ENCODE assay signal across 10 cellular contexts in genomic region chr11:2380396-2380795, GRCh38. TPM values are rescaled to one million over a fixed set of nuclear protein-coding genes. Genes with fewer than 3 reads are reported as not detected.
DNase-seq lines count a peak whose midpoint lies in the region; ATAC-seq, FAIRE-seq and TF ChIP-seq lines count a peak whose summit lies in the region.
"Had no signal": no experiment of that assay in that cellular context is flagged by ENCODE, and none has a peak within 500 bp of the region (broad histone marks: within the 10 kb centered on the region; RNA-seq: fewer than 3 reads in every experiment).

No MANE protein-coding gene starts in this region.

- TF ChIP-seq RAD21 in K562 (CRISPR knock-in tag; conservative IDR thresholded peaks at IDR 0.05 in 1 of 2, IDR thresholded peaks at IDR 0.05 in 1 of 2) = no peak

- POLR2A ChIA-PET in K562 (lab: Yijun Ruan, JAX) = no interaction called here

- TF ChIP-seq POLR2A in K562 (conservative IDR thresholded peaks at IDR 0.05) = no peak
- TF ChIP-seq POLR2A in thyroid gland (IDR thresholded peaks at IDR 0.05) = no peak

- H3K36me3 ChIP-seq in K562 (ENCODE audit: control insufficient read depth, insufficient read depth, low read length) = peaks cover 30% of the 10 kb centered on the region; the same call in 2 of the 3 replicates
- H3K36me3 ChIP-seq in thyroid gland = no peaks in the 10 kb centered on the region

- H3K9me3 ChIP-seq in K562 (replicated peaks; ENCODE audit: control insufficient read depth, insufficient read depth, low read depth, low read length) (no peaks in the 10 kb centered on the region), thyroid gland (no peaks in the 10 kb centered on the region)

- H3K79me2 ChIP-seq in K562 (ENCODE audit: control insufficient read depth, insufficient read depth, low read length) = peaks cover 71% of the 10 kb centered on the region

- TF ChIP-seq CTCF in K562 (IDR thresholded peaks at IDR 0.05 in 2 of 3, conservative IDR thresholded peaks at IDR 0.05 in 1 of 3; ENCODE audit: insufficient read depth in 2 of 3, low read depth in 1 of 3, low read length in 3 of 3) (no peak), thyroid gland (IDR thresholded peaks at IDR 0.05) (no peak)

- no peaks in the 10 kb centered on the region for H3K27me3 ChIP-seq in K562 (ENCODE audit: control insufficient read depth in 2 of 2, insufficient read depth in 2 of 2, low read length in 2 of 2)
- no peaks in the 10 kb centered on the region for H3K27me3 ChIP-seq in thyroid gland

- peaks cover 59% of the 10 kb centered on the region for H3K4me1 Mint-ChIP-seq in activated T-cell treated with anti-CD3 and anti-CD28 coated beads, Interleukin-2, amount 50 U/mL, for 4 hours (ENCODE audit: low read depth)
- H3K4me1 Mint-ChIP-seq in memory B cell = peaks cover 51% of the 10 kb centered on the region

- H3K27ac Mint-ChIP-seq in memory B cell = peak overlapping the region; percentile 82

- TF ChIP-seq EP300 in K562 (IDR thresholded peaks at IDR 0.05; ENCODE audit: low read length) = no peak

- peaks cover 20 to 80% of the 10 kb centered on the region in 2 experiments; a peak in 4 of 5 replicates for H3K4me1 ChIP-seq in K562 (replicated peaks in 1 of 2; ENCODE audit: control insufficient read depth in 2 of 2, insufficient read depth in 2 of 2, low read length in 2 of 2)
- peaks cover 59 to 73% of the 10 kb centered on the region in 2 donors for H3K4me1 ChIP-seq in thyroid gland

- H3K36me3 Mint-ChIP-seq in activated T-cell treated with anti-CD3 and anti-CD28 coated beads, Interleukin-2, amount 50 U/mL, for 4 hours (ENCODE audit: insufficient read depth) = no peaks in the 10 kb centered on the region
- no peaks in the 10 kb centered on the region for H3K36me3 Mint-ChIP-seq in memory B cell

- no peak for ATAC-seq in activated T-cell treated with anti-CD3 and anti-CD28 coated beads, Interleukin-2, amount 50 U/mL, for 4 hours
- ATAC-seq in K562 = no peak
- no peak for ATAC-seq in memory B cell (ENCODE audit: low read depth)
- no peak for ATAC-seq in HG03175 (IDR thresholded peaks at IDR 0.05; ENCODE audit: unreplicated experiment)

- intact Hi-C loops in K562 (cut with micrococcal nuclease) = no loop called here
- intact Hi-C loops in thyroid gland (cut with DNase I) = no loop called here

- H3K4me3 Mint-ChIP-seq in activated T-cell treated with anti-CD3 and anti-CD28 coated beads, Interleukin-2, amount 50 U/mL, for 4 hours = peak overlapping the region; percentile 61
- peak overlapping the region; percentile 86 for H3K4me3 Mint-ChIP-seq in memory B cell

- WGBS in K562 (ENCODE audit: insufficient coverage, low coverage, missing lambda C conversion rate) = 87% methylated on average over 9 of the region's 13 CpGs
- WGBS in thyroid gland, 2 donors = 65 to 76% methylated on average over 5 to 13 of the region's 13 CpGs

- FAIRE-seq in K562 (lab: Jason Lieb, UNC) = no peak
- FAIRE-seq: colon had no signal

- no peak overlapping the region for H3K27ac ChIP-seq in K562 (ENCODE audit: extremely low read depth, low read depth, low read length)
- H3K27ac ChIP-seq in thyroid gland = peak overlapping the region; percentile 58 to 97 (median 90)

- H3K4me2 ChIP-seq in K562 (ENCODE audit: insufficient read depth, low read length) = no peak overlapping the region

- H3K9ac ChIP-seq in K562 (ENCODE audit: insufficient read depth in 1 of 2, low read depth in 2 of 2, low read length in 2 of 2) = no peak overlapping the region

- no peak for DNase-seq in activated T-cell treated with anti-CD3 and anti-CD28 coated beads, Interleukin-2, amount 50 U/mL, for 4 hours
- DNase-seq in activated T-cell treated with anti-CD3 and anti-CD28 coated beads, Interleukin-2, amount 50 U/mL, for 1 hour = no peak
- DNase-seq in K562 (ENCODE audit: extremely low read depth in 1 of 4, low spot score in 3 of 4) = no peak
- no peak for DNase-seq in memory B cell (ENCODE audit: low spot score in 2 of 2)
- DNase-seq in thyroid gland = no peak
- DNase-seq in anterior cingulate cortex (lab: John Stamatoyannopoulos, UW) = no peak
- no peak for DNase-seq in AML-193 (lab: John Stamatoyannopoulos, UW)
- DNase-seq: NCI-H1694 treated with DMSO at 0.1 percent for 48 hours had no signal

- in situ Hi-C loops in K562 (cut with MboI) = no loop called here

- peaks cover 27% of the 10 kb centered on the region for H3K9me1 ChIP-seq in K562 (ENCODE audit: control insufficient read depth, insufficient read depth, low read length)

- no peaks in the 10 kb centered on the region for H3K27me3 Mint-ChIP-seq in activated T-cell treated with anti-CD3 and anti-CD28 coated beads, Interleukin-2, amount 50 U/mL, for 4 hours (ENCODE audit: low read depth)
- no peaks in the 10 kb centered on the region for H3K27me3 Mint-ChIP-seq in memory B cell

- H2AFZ ChIP-seq in K562 (ENCODE audit: low read depth, low read length) = no peak overlapping the region

- BruUV-seq in K562 (replicated peaks; lab: Mats Ljungman, UMichigan) = no TSS peak

- no peaks in the 10 kb centered on the region for H3K9me3 Mint-ChIP-seq in activated T-cell treated with anti-CD3 and anti-CD28 coated beads, Interleukin-2, amount 50 U/mL, for 4 hours
- no peaks in the 10 kb centered on the region for H3K9me3 Mint-ChIP-seq in memory B cell

- H3K4me3 ChIP-seq in K562 (no peak overlapping the region), thyroid gland (replicated peaks in 1 of 3) (no peak overlapping the region)

- CTCF ChIA-PET in K562 (lab: Yijun Ruan, JAX; ENCODE audit: low intra/inter-chr PET ratio) = no interaction called here

- H4K20me1 ChIP-seq in K562 (replicated peaks; ENCODE audit: control insufficient read depth, insufficient read depth, low read length) = peaks cover 54% of the 10 kb centered on the region

TF ChIP-seq in K562, 482 proteins besides CTCF, POLR2A, EP300 and RAD21 (continues in another document):
- TF ChIP-seq MXD1 (CRISPR knock-in tag; IDR thresholded peaks at IDR 0.05; ENCODE audit: borderline replicate concordance, poor library complexity, severe bottlenecking) (no peak), RBFOX2 (IDR thresholded peaks at IDR 0.05; ENCODE audit: low read depth, low read length) (peak; percentile 10; the same call in 1 of the 2 replicates)

RNA-seq across cellular contexts. Expression of gene CD81, which starts 3.3 kb away (rescaled TPM):
- 100 to 1,000 TPM; 205 to 227 (median 209) TPM for total RNA-seq in activated T-cell treated with anti-CD3 and anti-CD28 coated beads, Interleukin-2, amount 50 U/mL, for 4 hours
- total RNA-seq in K562 (2011; cell fraction: chromatin; rRNA removed; ENCODE audit: low replicate concordance) = 93.5 and 278 TPM in 2 replicates
- 344 and 368 TPM in 2 replicates for total RNA-seq in K562 (2011; cell fraction: nucleolus; rRNA removed)
- total RNA-seq in K562 (2011; cell fraction: nucleoplasm; rRNA removed) = 240 and 244 TPM in 2 replicates
- 43.3 and 67.2 TPM in 2 replicates for total RNA-seq in K562 (2014; rRNA removed)
- 37.4 and 60.2 TPM in 2 replicates for total RNA-seq in K562 (2014; rRNA removed; fragmentation: Illumina TruSeq; extraction: Trizol)
- total RNA-seq in K562 (2015; rRNA removed; fragmentation: Illumina TruSeq; extraction: Trizol) = 61.7 and 64.8 TPM in 2 replicates
- total RNA-seq in K562 (2021) = 181 and 189 TPM in 2 replicates
- 76.9 and 103 TPM in 2 replicates for polyA plus RNA-seq in K562 (2011; rRNA removed)
- 177 and 219 TPM in 2 replicates for polyA plus RNA-seq in K562 (2011; cell fraction: cytosol; rRNA removed)
- polyA plus RNA-seq in K562 (2011; cell fraction: nucleus; rRNA removed) = 80.1 and 118 TPM in 2 replicates
- polyA plus RNA-seq in K562 (2012) = 157 and 238 TPM in 2 replicates
- 163 and 169 TPM in 2 replicates for polyA plus RNA-seq in K562 (2014; fragmentation: Illumina TruSeq; extraction: Trizol)
- polyA plus RNA-seq in K562 (2014; fragmentation: Nextera tagmentation; extraction: Ambion mirVana) = 1 to 10 TPM; 2.4 to 7.0 TPM
- 105 and 114 TPM in 2 replicates for polyA plus RNA-seq in K562 (2014; rRNA removed)
- polyA minus RNA-seq in K562 (2011; rRNA and poly(A)+ RNA removed) = 67.7 and 102 TPM in 2 replicates
- 110 and 130 TPM in 2 replicates for polyA minus RNA-seq in K562 (2011; cell fraction: cytosol; rRNA and poly(A)+ RNA removed)
- polyA minus RNA-seq in K562 (2011; cell fraction: nucleus; rRNA and poly(A)+ RNA removed) = 23.2 and 30.1 TPM in 2 replicates
- total RNA-seq in thyroid gland = 100 to 1,000 TPM; 264 to 370 (median 298) TPM

RNA-seq across cellular contexts. Expression of gene TSSC4, which starts 20.2 kb away (rescaled TPM):
- total RNA-seq in activated T-cell treated with anti-CD3 and anti-CD28 coated beads, Interleukin-2, amount 50 U/mL, for 4 hours = 100 to 1,000 TPM; 119 to 127 (median 122) TPM
- 7.2 and 32.5 TPM in 2 replicates for total RNA-seq in K562 (2011; cell fraction: chromatin; rRNA removed; ENCODE audit: low replicate concordance)
- 37.2 and 47.1 TPM in 2 replicates for total RNA-seq in K562 (2011; cell fraction: nucleolus; rRNA removed)
- total RNA-seq in K562 (2011; cell fraction: nucleoplasm; rRNA removed) = 21.3 and 24.4 TPM in 2 replicates
- 53.4 and 63.9 TPM in 2 replicates for total RNA-seq in K562 (2014; rRNA removed)
- total RNA-seq in K562 (2014; rRNA removed; fragmentation: Illumina TruSeq; extraction: Trizol) = 3.7 and 4.7 TPM in 2 replicates
- total RNA-seq in K562 (2015; rRNA removed; fragmentation: Illumina TruSeq; extraction: Trizol) = 35.3 and 35.5 TPM in 2 replicates
- total RNA-seq in K562 (2021) = 49.0 and 54.2 TPM in 2 replicates
- polyA plus RNA-seq in K562 (2011; rRNA removed) = 11.0 and 16.2 TPM in 2 replicates
- polyA plus RNA-seq in K562 (2011; cell fraction: cytosol; rRNA removed) = 17.0 and 45.2 TPM in 2 replicates
- polyA plus RNA-seq in K562 (2011; cell fraction: nucleus; rRNA removed) = 24.0 and 35.2 TPM in 2 replicates
- polyA plus RNA-seq in K562 (2012) = 37.3 and 42.1 TPM in 2 replicates
- polyA plus RNA-seq in K562 (2014; fragmentation: Illumina TruSeq; extraction: Trizol) = 6.2 and 22.8 TPM in 2 replicates
- polyA plus RNA-seq in K562 (2014; fragmentation: Nextera tagmentation; extraction: Ambion mirVana) = 1 to 10 TPM in 1 of 2 experiments, under 1 TPM in 1; 0.41 to 2.8 TPM
- polyA plus RNA-seq in K562 (2014; rRNA removed) = 29.1 and 32.5 TPM in 2 replicates
- 5.8 and 8.2 TPM in 2 replicates for polyA minus RNA-seq in K562 (2011; rRNA and poly(A)+ RNA removed)
- polyA minus RNA-seq in K562 (2011; cell fraction: cytosol; rRNA and poly(A)+ RNA removed) = 13.1 and 16.7 TPM in 2 replicates
- polyA minus RNA-seq in K562 (2011; cell fraction: nucleus; rRNA and poly(A)+ RNA removed) = 26.9 and 33.5 TPM in 2 replicates
- total RNA-seq in thyroid gland = 10 to 100 TPM; 37.5 to 62.3 (median 45.1) TPM
